In the genomic region with DNA sequence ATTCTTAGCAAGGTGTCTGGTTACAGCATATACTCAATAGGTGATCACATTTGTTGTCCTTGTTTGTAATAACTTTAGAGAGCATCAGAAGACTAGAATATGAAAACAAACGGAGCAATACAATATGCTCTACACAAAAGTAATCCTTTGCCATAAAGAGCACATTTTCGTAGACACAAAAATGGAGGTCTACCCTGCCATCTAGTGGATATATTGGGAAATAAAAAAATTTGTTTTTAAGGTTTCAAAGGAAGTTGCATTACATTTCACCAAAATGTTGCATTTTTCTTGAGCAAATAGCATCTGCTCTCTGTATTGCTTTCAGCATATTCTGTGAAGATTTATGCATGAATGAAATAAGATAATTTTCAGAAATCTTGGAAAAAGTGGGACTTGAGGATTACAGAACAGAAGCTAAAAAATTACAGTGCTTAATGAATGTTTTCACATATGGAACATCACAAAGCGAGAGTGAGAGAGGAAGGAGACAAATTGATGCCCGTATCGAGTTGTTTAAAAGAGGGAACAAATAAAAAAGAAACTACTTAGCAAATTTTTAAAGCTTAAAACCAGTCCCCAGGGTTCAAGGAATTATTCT, we compare ENCODE assay signal across 8 cellular contexts.
DNase-seq lines count a peak whose midpoint lies in the region; ATAC-seq, FAIRE-seq and TF ChIP-seq lines count a peak whose summit lies in the region.

No MANE protein-coding gene starts in this region.

- no peak overlapping the region for H3K4me2 ChIP-seq in Karpas-422 (ENCODE audit: low read depth, low read length, poor library complexity, severe bottlenecking)
- H3K4me2 ChIP-seq in keratinocyte (ENCODE audit: control insufficient read depth, extremely low read depth, insufficient read depth, low read depth, low read length) = no peak overlapping the region

- in situ Hi-C loops in ACHN (cut with HindIII; ENCODE audit: low pct_ligation_motif_present, low pct_unique_long_range_greater_than_20kb, low sequenced_read_pairs) = no loop called here

- H3K27me3 ChIP-seq in Karpas-422 (ENCODE audit: low read length) (no peaks in the 10 kb centered on the region), keratinocyte (ENCODE audit: control insufficient read depth, extremely low read depth, insufficient read depth, low read length) (no peaks in the 10 kb centered on the region)

- H3K36me3 ChIP-seq in Karpas-422 (ENCODE audit: insufficient read depth, low read length) (no peaks in the 10 kb centered on the region), keratinocyte (ENCODE audit: control insufficient read depth in 2 of 2, extremely low read depth in 1 of 2, insufficient read depth in 2 of 2, low read length in 2 of 2) (no peaks in the 10 kb centered on the region)

- DNase-seq in ACHN = peak; percentile 40
- peak; percentile 78 for DNase-seq in Karpas-422
- peak; percentile 61 for DNase-seq in amniotic epithelial cell (ENCODE audit: low read depth)
- no peak for DNase-seq in keratinocyte (ENCODE audit: low read depth, low spot score)
- DNase-seq in activated T-cell treated with anti-CD3 and anti-CD28 coated beads, Interleukin-2, amount 50 U/mL, for 48 hours = no peak

- TF ChIP-seq CTCF in GM12872 (IDR thresholded peaks at IDR 0.05; ENCODE audit: insufficient read depth, low read depth, low read length) (peak; percentile 52; the same call in 2 of the 3 replicates), keratinocyte (optimal IDR thresholded peaks at IDR 0.05 in 1 of 3, IDR thresholded peaks at IDR 0.05 in 1 of 3, conservative IDR thresholded peaks at IDR 0.05 in 1 of 3; ENCODE audit: extremely low read depth in 1 of 3, insufficient read depth in 2 of 3, low read length in 3 of 3) (peak in 2 of 3 experiments; percentile 8 to 34)

- dilution Hi-C loops in keratinocyte (cut with MboI; ENCODE audit: extremely low pct_ligation_motif_present, low sequenced_read_pairs) = no loop called here

- ATAC-seq in HG02973 (IDR thresholded peaks at IDR 0.05; ENCODE audit: unreplicated experiment) (no peak), HG03196 (IDR thresholded peaks at IDR 0.05; ENCODE audit: unreplicated experiment) (no peak)

- FAIRE-seq in keratinocyte (lab: Jason Lieb, UNC) = peak; percentile 61

- H3K4me1 ChIP-seq in Karpas-422 (ENCODE audit: low read length) (no peaks in the 10 kb centered on the region), keratinocyte (ENCODE audit: control insufficient read depth, extremely low read depth, insufficient read depth, low read length) (no peaks in the 10 kb centered on the region)

- H3K9me3 ChIP-seq in Karpas-422 (ENCODE audit: low read length) (no peaks in the 10 kb centered on the region), keratinocyte (ENCODE audit: control insufficient read depth, low read depth, low read length) (no peaks in the 10 kb centered on the region)

- H3K9ac ChIP-seq in Karpas-422 (ENCODE audit: low read length) (no peak overlapping the region), keratinocyte (ENCODE audit: control insufficient read depth, extremely low read depth, insufficient read depth, low read length) (no peak overlapping the region)

- H3K4me3 ChIP-seq in Karpas-422 (ENCODE audit: low read length) = no peak overlapping the region
- H3K4me3 ChIP-seq in keratinocyte (ENCODE audit: control insufficient read depth in 2 of 3, extremely low read depth in 1 of 3, insufficient read depth in 2 of 3, low read depth in 1 of 3, low read length in 3 of 3) = no peak overlapping the region

- H3K9me1 ChIP-seq in keratinocyte (ENCODE audit: control insufficient read depth, extremely low read depth, insufficient read depth, low read length) = no peaks in the 10 kb centered on the region

- no peaks in the 10 kb centered on the region for H4K20me1 ChIP-seq in Karpas-422 (ENCODE audit: insufficient read depth, low read depth, low read length)
- no peaks in the 10 kb centered on the region for H4K20me1 ChIP-seq in keratinocyte (ENCODE audit: control insufficient read depth, extremely low read depth, insufficient read depth, low read length)

- H3K27ac ChIP-seq in Karpas-422 (ENCODE audit: low read length) (no peak overlapping the region), keratinocyte (ENCODE audit: control insufficient read depth, insufficient read depth, low read length) (no peak overlapping the region)

- H3K9me2 ChIP-seq in Karpas-422 (replicated peaks; ENCODE audit: insufficient read depth, low read length) = no peaks in the 10 kb centered on the region

- H2AFZ ChIP-seq in Karpas-422 (ENCODE audit: low read length) = no peak overlapping the region
- no peak overlapping the region for H2AFZ ChIP-seq in keratinocyte (ENCODE audit: control insufficient read depth, low read length)

- H3K79me2 ChIP-seq in Karpas-422 (ENCODE audit: low read length) = no peaks in the 10 kb centered on the region
- H3K79me2 ChIP-seq in keratinocyte (ENCODE audit: control insufficient read depth, insufficient read depth, low read length) = no peaks in the 10 kb centered on the region

Comparison
In these comparisons a context has a peak if more than half of its experiments do, and no peak if none do; other contexts are left out.
1. DNase-seq: peak in ACHN (single experiment), Karpas-422 (single experiment) and amniotic epithelial cell (single experiment); none in keratinocyte (single experiment) and activated T-cell treated with anti-CD3 and anti-CD28 coated beads, Interleukin-2, amount 50 U/mL, for 48 hours (0 of 2).